Comparison of ENCODE assay signal across 26 cellular contexts in genomic region chr2:94996401-94997100, GRCh38. TPM values are rescaled to one million over a fixed set of nuclear protein-coding genes. Genes with fewer than 3 reads are reported as not detected.
DNase-seq lines count a peak whose midpoint lies in the region; ATAC-seq and TF ChIP-seq lines count a peak whose summit lies in the region.
"Had no signal": no experiment of that assay in that cellular context is flagged by ENCODE, and none has a peak within 500 bp of the region (broad histone marks: within the 10 kb centered on the region; RNA-seq: fewer than 3 reads in every experiment).

No MANE protein-coding gene starts in this region.

- BruUV-seq in A673 (replicated peaks; lab: Mats Ljungman, UMichigan) = no TSS peak

- no peaks in the 10 kb centered on the region for H3K36me3 Mint-ChIP-seq in endothelial cell (ENCODE audit: low read depth, unreplicated experiment)

- H3K4me3 ChIP-seq in A673 (ENCODE audit: low read depth, low read length, poor library complexity, severe bottlenecking) (no peak overlapping the region), neuron (ENCODE audit: low read length) (no peak overlapping the region)
- H3K4me3 ChIP-seq: hepatocyte, right atrium auricular region, vagina had no signal

- H2AFZ ChIP-seq in neuron (ENCODE audit: low read depth, low read length) = peak overlapping the region; percentile 83
- H2AFZ ChIP-seq: hepatocyte had no signal

- H3K27me3 ChIP-seq in A673 (replicated peaks; ENCODE audit: insufficient read depth, low read depth, low read length, poor library complexity) (no peaks in the 10 kb centered on the region), neuron (ENCODE audit: insufficient read depth, low read length) (peaks cover 2% of the 10 kb centered on the region)
- H3K27me3 ChIP-seq: hepatocyte, right atrium auricular region, vagina had no signal

- no peaks in the 10 kb centered on the region for H3K36me3 ChIP-seq in A673 (ENCODE audit: insufficient read depth, low read length, poor library complexity, severe bottlenecking)
- H3K36me3 ChIP-seq in neuron (ENCODE audit: insufficient read depth, low read length) = no peaks in the 10 kb centered on the region
- H3K36me3 ChIP-seq: right atrium auricular region, vagina had no signal

- TF ChIP-seq CTCF in A673 (conservative IDR thresholded peaks at IDR 0.05; ENCODE audit: low read depth, low read length) = no peak
- no peak for TF ChIP-seq CTCF in endothelial cell (IDR thresholded peaks at IDR 0.05; ENCODE audit: unreplicated experiment)

- H3K9me3 Mint-ChIP-seq in endothelial cell (ENCODE audit: unreplicated experiment) = no peaks in the 10 kb centered on the region
- H3K9me3 Mint-ChIP-seq: activated CD4-positive, alpha-beta memory T cell treated with anti-CD3 and anti-CD28 coated beads, Interleukin-2, amount 10 ng/mL, durations not matched to agents 7 days and 5 days had no signal

- H3K4me1 ChIP-seq in A673 (ENCODE audit: insufficient read depth, low read length, poor library complexity, severe bottlenecking) (peaks cover 16% of the 10 kb centered on the region), neuron (ENCODE audit: insufficient read depth, low read length) (peaks cover 25% of the 10 kb centered on the region)
- H3K4me1 ChIP-seq: right atrium auricular region, vagina had no signal

- DNase-seq in A673 (ENCODE audit: low spot score) = peak; percentile 49
- DNase-seq in NCI-H2227 (lab: John Stamatoyannopoulos, UW; ENCODE audit: unreplicated experiment) = peak; percentile 57
- DNase-seq in endothelial cell (ENCODE audit: low spot score) = no peak
- no peak for DNase-seq in superior temporal gyrus (ENCODE audit: extremely low spot score)
- DNase-seq in SW 1271 (lab: John Stamatoyannopoulos, UW) = no peak
- no peak for DNase-seq in stimulated activated CD4-positive, alpha-beta T cell treated with anti-CD3 and anti-CD28 coated beads, Interleukin-2, amount 100 ng/mL, for 48 hours
- DNase-seq: activated CD4-positive, alpha-beta memory T cell treated with anti-CD3 and anti-CD28 coated beads, Interleukin-2, amount 10 ng/mL, durations not matched to agents 7 days and 5 days; activated naive CD4-positive, alpha-beta T cell; amniotic stem cell; C1 segment of cervical spinal cord; foreskin fibroblast; GOT3; NCI-H1092; NCI-H2029 treated with DMSO at 0.1 percent for 48 hours; NCI-H526; stimulated activated CD4-positive, alpha-beta T cell treated with anti-CD3 and anti-CD28 coated beads, Interleukin-15, amount 100 ng/mL, for 24 hours; stimulated activated CD8-positive, alpha-beta memory T cell treated with anti-CD3 and anti-CD28 coated beads, Interleukin-4, amount 100 ng/mL, for 48 hours; T-helper 9 cell had no signal

- no peaks in the 10 kb centered on the region for H3K4me1 Mint-ChIP-seq in endothelial cell (ENCODE audit: unreplicated experiment)
- H3K4me1 Mint-ChIP-seq: activated CD4-positive, alpha-beta memory T cell treated with anti-CD3 and anti-CD28 coated beads, Interleukin-2, amount 10 ng/mL, durations not matched to agents 7 days and 5 days had no signal

- H3K27ac ChIP-seq in A673 (ENCODE audit: low read depth, low read length, poor library complexity, severe bottlenecking) = no peak overlapping the region
- H3K27ac ChIP-seq: hepatocyte, right atrium auricular region, RWPE1, vagina had no signal

- H3K4me3 Mint-ChIP-seq in endothelial cell (ENCODE audit: unreplicated experiment) = peak overlapping the region; percentile 5
- H3K4me3 Mint-ChIP-seq: activated CD4-positive, alpha-beta memory T cell treated with anti-CD3 and anti-CD28 coated beads, Interleukin-2, amount 10 ng/mL, durations not matched to agents 7 days and 5 days had no signal

- H3K9me3 ChIP-seq in A673 (ENCODE audit: low read depth, low read length, poor library complexity, severe bottlenecking) (no peaks in the 10 kb centered on the region), neuron (ENCODE audit: low read length) (no peaks in the 10 kb centered on the region)
- H3K9me3 ChIP-seq: right atrium auricular region, vagina had no signal

- no peak for ATAC-seq in HG03135 (IDR thresholded peaks at IDR 0.05; ENCODE audit: unreplicated experiment)

- intact Hi-C loops in A673 (cut with micrococcal nuclease; ENCODE audit: unreplicated experiment) = no loop called here

- H3K27me3 Mint-ChIP-seq in endothelial cell (ENCODE audit: unreplicated experiment) = peaks cover 13% of the 10 kb centered on the region

- POLR2A ChIA-PET in A673 (lab: Charles Lee; ENCODE audit: low non-redundant PET) = interaction anchor here (0.5 to 0.6 kb wide), 2 partner anchors 26 to 85 kb away, joined by 3 to 4 read pairs; no protein-coding TSS in a partner anchor

- no peak overlapping the region for H3K27ac Mint-ChIP-seq in endothelial cell (ENCODE audit: unreplicated experiment)
- H3K27ac Mint-ChIP-seq: activated CD4-positive, alpha-beta memory T cell treated with anti-CD3 and anti-CD28 coated beads, Interleukin-2, amount 10 ng/mL, durations not matched to agents 7 days and 5 days had no signal

- CTCF ChIA-PET in A673 (lab: Charles Lee) = interaction anchor here (1.0 to 1.4 kb wide), 3 partner anchors 10 to 119 kb away, joined by 3 to 10 read pairs (median 9); no protein-coding TSS in a partner anchor

RNA-seq across cellular contexts. Expression of gene MAL, which starts 29.0 kb away (rescaled TPM):
- total RNA-seq in A673 (2021) (not detected in 2 replicates), endothelial cell (ENCODE audit: unreplicated experiment) (not detected)
- total RNA-seq: dermis microvascular lymphatic vessel endothelial cell, subcutaneous adipose tissue had no signal

Comparison
In these comparisons a context has a peak if more than half of its experiments do, and no peak if none do; other contexts are left out.
1. DNase-seq: peak in A673 (single experiment) and NCI-H2227 (single experiment); none in endothelial cell (single experiment), superior temporal gyrus (single experiment), SW 1271 (0 of 2) and stimulated activated CD4-positive, alpha-beta T cell treated with anti-CD3 and anti-CD28 coated beads, Interleukin-2, amount 100 ng/mL, for 48 hours (0 of 2).